Comparison of ENCODE assay signal across 1 cellular context in genomic region chr2:237571551-237571950, GRCh38.
TF ChIP-seq lines count a peak whose summit lies in the region.

No MANE protein-coding gene starts in this region.

TF ChIP-seq in IMR-90, 13 proteins besides CTCF, POLR2A, EP300 and RAD21 (continued from another document):
- no peak for TF ChIP-seq USF2 (IDR thresholded peaks at IDR 0.05; ENCODE audit: low read depth, low read length)
- no peak for TF ChIP-seq FOS (IDR thresholded peaks at IDR 0.05; ENCODE audit: low read depth, low read length)
- TF ChIP-seq RFX5 (IDR thresholded peaks at IDR 0.05; ENCODE audit: low read depth, low read length) = no peak
- TF ChIP-seq RCOR1 (IDR thresholded peaks at IDR 0.05; ENCODE audit: insufficient replicate concordance, low read length) = no peak
- no peak for TF ChIP-seq MAFK (IDR thresholded peaks at IDR 0.05; ENCODE audit: low read depth, low read length)
- no peak for TF ChIP-seq CEBPB (IDR thresholded peaks at IDR 0.05; ENCODE audit: low read depth, low read length)
